14 cellular contexts compared by ENCODE assay signal in genomic region chr4:168717852-168718251, GRCh38.
A peak's percentile ranks its signal among the peaks of the same experiment; 100 is the strongest.
DNase-seq lines count a peak whose midpoint lies in the region; ATAC-seq and TF ChIP-seq lines count a peak whose summit lies in the region.
"Had no signal": no experiment of that assay in that cellular context is flagged by ENCODE, and none has a peak within 500 bp of the region (broad histone marks: within the 10 kb centered on the region; RNA-seq: fewer than 3 reads in every experiment).

No MANE protein-coding gene starts in this region.

- no peaks in the 10 kb centered on the region for H3K36me3 ChIP-seq in gastrocnemius medialis
- H3K36me3 ChIP-seq: WERI-Rb-1 had no signal

- no peaks in the 10 kb centered on the region for H3K9me3 ChIP-seq in right cardiac atrium (ENCODE audit: control insufficient read depth, low read length)
- H3K9me3 ChIP-seq in gastrocnemius medialis: no peaks in the 10 kb centered on the region
- H3K9me3 ChIP-seq: SK-N-SH had no signal

- H3K4me3 Mint-ChIP-seq in chondrocyte (ENCODE audit: unreplicated experiment): peak overlapping the region; percentile 20
- H3K4me3 Mint-ChIP-seq: activated naive CD4-positive, alpha-beta T cell treated with anti-CD3 and anti-CD28 coated beads, Interleukin-2, amount 10 ng/mL, durations not matched to agents 7 days and 5 days; nephron progenitor cell had no signal

- ATAC-seq in right cardiac atrium (peak; percentile 92 to 93), gastrocnemius medialis (peak; percentile 86 to 87), GM18858 (IDR thresholded peaks at IDR 0.05; ENCODE audit: unreplicated experiment) (no peak), GM21367 (IDR thresholded peaks at IDR 0.05; ENCODE audit: unreplicated experiment) (no peak)

- H3K4me1 Mint-ChIP-seq in chondrocyte (ENCODE audit: low read depth): peaks cover 77% of the 10 kb centered on the region

- H3K27ac Mint-ChIP-seq in chondrocyte (ENCODE audit: unreplicated experiment): peak overlapping the region; percentile 89
- H3K27ac Mint-ChIP-seq: activated naive CD4-positive, alpha-beta T cell treated with anti-CD3 and anti-CD28 coated beads, Interleukin-2, amount 10 ng/mL, durations not matched to agents 7 days and 5 days; nephron progenitor cell had no signal

- H3K27ac ChIP-seq in right cardiac atrium (ENCODE audit: low read length): no peak overlapping the region
- peak overlapping the region; percentile 48 to 73 (median 58) for H3K27ac ChIP-seq in gastrocnemius medialis
- H3K27ac ChIP-seq: WERI-Rb-1 had no signal

- H3K4me1 ChIP-seq in right cardiac atrium (ENCODE audit: control insufficient read depth, insufficient read depth, low read length): peaks cover 3% of the 10 kb centered on the region
- H3K4me1 ChIP-seq in gastrocnemius medialis: peaks cover 20 to 24% of the 10 kb centered on the region in 2 donors

- H3K27me3 Mint-ChIP-seq in chondrocyte (ENCODE audit: low read depth): no peaks in the 10 kb centered on the region
- H3K27me3 Mint-ChIP-seq: activated naive CD4-positive, alpha-beta T cell treated with anti-CD3 and anti-CD28 coated beads, Interleukin-2, amount 10 ng/mL, durations not matched to agents 7 days and 5 days had no signal

- H3K4me3 ChIP-seq in right cardiac atrium (ENCODE audit: low read length): no peak overlapping the region
- H3K4me3 ChIP-seq in gastrocnemius medialis: no peak overlapping the region
- H3K4me3 ChIP-seq: smooth muscle cell had no signal

- peak; percentile 13 for DNase-seq in H4 (ENCODE audit: low spot score)
- DNase-seq in chondrocyte (ENCODE audit: low spot score): no peak
- peak; percentile 27 to 72 (median 50) for DNase-seq in right cardiac atrium
- peak; percentile 56 to 67 for DNase-seq in gastrocnemius medialis
- no peak for DNase-seq in cortex of kidney (lab: John Stamatoyannopoulos, UW)
- no peak for DNase-seq in SIG-M5 treated with dmso at 0.1 percent for 504 hours (lab: John Stamatoyannopoulos, UW; ENCODE audit: unreplicated experiment)
- DNase-seq: activated naive CD4-positive, alpha-beta T cell treated with anti-CD3 and anti-CD28 coated beads, Interleukin-2, amount 10 ng/mL, durations not matched to agents 7 days and 5 days; Calu3; nephron progenitor cell; SK-N-SH; WERI-Rb-1 had no signal

- intact Hi-C loops in right cardiac atrium (cut with DNase I) (loop anchor here in 3 of 4 donors (5.0 to 10.0 kb wide), 2 partner anchors 117 to 119 kb away; no protein-coding TSS in a partner anchor), gastrocnemius medialis (cut with DNase I; ENCODE audit: low total_unique reads) (loop anchor here (10.0 kb wide), 2 partner anchors 287 to 767 kb away; no protein-coding TSS in a partner anchor)

- TF ChIP-seq CTCF in chondrocyte (IDR thresholded peaks at IDR 0.05) (no peak), gastrocnemius medialis (IDR thresholded peaks at IDR 0.05 in 4 of 5, conservative IDR thresholded peaks at IDR 0.05 in 1 of 5) (no peak)

- WGBS in right cardiac atrium: 22% methylated on average over 3 of the region's 3 CpGs

- H3K36me3 Mint-ChIP-seq in chondrocyte (ENCODE audit: low read depth): peaks cover 41% of the 10 kb centered on the region
- H3K36me3 Mint-ChIP-seq: activated naive CD4-positive, alpha-beta T cell treated with anti-CD3 and anti-CD28 coated beads, Interleukin-2, amount 10 ng/mL, durations not matched to agents 7 days and 5 days had no signal

- H3K27me3 ChIP-seq in right cardiac atrium (ENCODE audit: control insufficient read depth, insufficient read depth) (no peaks in the 10 kb centered on the region), gastrocnemius medialis (no peaks in the 10 kb centered on the region)

- no peak for TF ChIP-seq POLR2A in gastrocnemius medialis (IDR thresholded peaks at IDR 0.05)

- peaks cover 4% of the 10 kb centered on the region for H3K9me3 Mint-ChIP-seq in chondrocyte (ENCODE audit: low read depth)
- H3K9me3 Mint-ChIP-seq: activated naive CD4-positive, alpha-beta T cell treated with anti-CD3 and anti-CD28 coated beads, Interleukin-2, amount 10 ng/mL, durations not matched to agents 7 days and 5 days had no signal

- in situ Hi-C loops in gastrocnemius medialis (cut with MboI; ENCODE audit: low sequenced_read_pairs in 4 of 4): loop anchor here in 3 of 4 donors (10.0 to 25.0 kb wide), 4 partner anchors 117 to 769 kb away; partner anchors contain the start of gene CBR4 (in 1 of the 3)

Comparison
In these comparisons a context has a peak if more than half of its experiments do, and no peak if none do; other contexts are left out.
1. DNase-seq: peak in H4 (single experiment), right cardiac atrium (3 of 3) and gastrocnemius medialis (2 of 2); none in chondrocyte (single experiment), cortex of kidney (single experiment) and SIG-M5 treated with dmso at 0.1 percent for 504 hours (single experiment).
2. ATAC-seq: peak in right cardiac atrium (2 of 2) and gastrocnemius medialis (2 of 2); none in GM18858 (single experiment) and GM21367 (single experiment).